8 cellular contexts compared by ENCODE assay signal in the genomic region with DNA sequence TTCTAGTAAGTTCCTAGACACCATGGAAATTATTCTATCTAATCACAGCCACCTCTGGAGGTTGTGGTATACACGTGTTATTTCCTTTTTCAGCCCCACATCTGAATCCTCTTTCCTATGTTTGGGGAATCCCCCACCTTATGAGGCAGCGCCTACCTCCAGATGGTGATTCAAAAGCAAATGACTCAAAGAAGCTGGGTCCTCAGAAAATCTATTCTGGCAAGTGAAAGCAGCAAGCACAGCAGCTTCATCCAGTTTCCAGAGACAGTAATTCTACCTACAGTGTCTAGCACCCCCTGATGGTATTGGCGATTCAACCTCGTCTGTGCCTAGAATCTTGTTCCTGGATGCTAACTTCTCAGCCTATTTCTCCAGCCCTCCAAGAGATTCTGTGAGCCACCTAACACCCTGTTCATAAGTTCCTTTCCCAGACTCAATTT. TPM values are rescaled to one million over a fixed set of nuclear protein-coding genes. Genes with fewer than 3 reads are reported as not detected.
A peak's percentile ranks its signal among the peaks of the same experiment; 100 is the strongest.
DNase-seq lines count a peak whose midpoint lies in the region; ATAC-seq and TF ChIP-seq lines count a peak whose summit lies in the region.

No MANE protein-coding gene starts in this region.

- peak overlapping the region in 4 of 8 donors; percentile 26 to 42 (median 32) for H3K4me3 Mint-ChIP-seq in CD4-positive, alpha-beta memory T cell
- H3K4me3 Mint-ChIP-seq in activated naive CD8-positive, alpha-beta T cell = peak overlapping the region; percentile 55
- no peak overlapping the region for H3K4me3 Mint-ChIP-seq in glutamatergic neuron (ENCODE audit: unreplicated experiment)

- H3K27ac Mint-ChIP-seq in CD4-positive, alpha-beta memory T cell = peak overlapping the region in 6 of 7 donors; percentile 24 to 72 (median 52)
- H3K27ac Mint-ChIP-seq in activated naive CD8-positive, alpha-beta T cell = peak overlapping the region; percentile 92
- no peak overlapping the region for H3K27ac Mint-ChIP-seq in glutamatergic neuron (ENCODE audit: unreplicated experiment)

- H3K27ac ChIP-seq in CD4-positive, alpha-beta memory T cell (ENCODE audit: low read depth, low read length) = no peak overlapping the region
- no peak overlapping the region for H3K27ac ChIP-seq in RWPE2 (ENCODE audit: poor library complexity, severe bottlenecking)

- peak; percentile 41 to 78 (median 51) for DNase-seq in CD4-positive, alpha-beta memory T cell
- DNase-seq in RWPE2 (ENCODE audit: low spot score) = no peak
- DNase-seq in iPS-NIHi11 (ENCODE audit: low spot score) = peak; percentile 65
- peak; percentile 64 for DNase-seq in stimulated activated CD4-positive, alpha-beta T cell treated with anti-CD3 and anti-CD28 coated beads, Interleukin-2, amount 100 ng/mL, for 4 hours (ENCODE audit: low read depth)
- no peak for DNase-seq in glutamatergic neuron

- H3K4me3 ChIP-seq in CD4-positive, alpha-beta memory T cell (ENCODE audit: low read length in 2 of 2) = no peak overlapping the region
- no peak overlapping the region for H3K4me3 ChIP-seq in RWPE2 (ENCODE audit: severe bottlenecking)

- peak; percentile 30 for TF ChIP-seq CTCF in RWPE2 (IDR thresholded peaks at IDR 0.05; ENCODE audit: poor library complexity, severe bottlenecking)
- no peak for TF ChIP-seq CTCF in glutamatergic neuron (IDR thresholded peaks at IDR 0.05; ENCODE audit: partially characterized antibody, unreplicated experiment)

- no peaks in the 10 kb centered on the region for H3K36me3 ChIP-seq in CD4-positive, alpha-beta memory T cell (ENCODE audit: insufficient read depth, low read length)
- H3K36me3 ChIP-seq in RWPE2 (ENCODE audit: low read depth) = no peaks in the 10 kb centered on the region

- intact Hi-C loops in CD4-positive, alpha-beta memory T cell (cut with micrococcal nuclease) = loop anchor here (5.0 kb wide), 1 partner anchor 112 kb away; no protein-coding TSS in a partner anchor

- H3K9me3 ChIP-seq in CD4-positive, alpha-beta memory T cell (ENCODE audit: control insufficient read depth in 1 of 2, low read length in 2 of 2) = no peaks in the 10 kb centered on the region
- H3K9me3 ChIP-seq in RWPE2 (ENCODE audit: severe bottlenecking) = no peaks in the 10 kb centered on the region

- no peaks in the 10 kb centered on the region for H3K27me3 Mint-ChIP-seq in CD4-positive, alpha-beta memory T cell
- no peaks in the 10 kb centered on the region for H3K27me3 Mint-ChIP-seq in activated naive CD8-positive, alpha-beta T cell
- peaks cover 2% of the 10 kb centered on the region for H3K27me3 Mint-ChIP-seq in glutamatergic neuron (ENCODE audit: unreplicated experiment)

- no peaks in the 10 kb centered on the region for H3K27me3 ChIP-seq in CD4-positive, alpha-beta memory T cell (ENCODE audit: insufficient read depth, low read length)
- H3K27me3 ChIP-seq in RWPE2 (ENCODE audit: insufficient read depth, poor library complexity, severe bottlenecking) = no peaks in the 10 kb centered on the region

- H3K4me1 ChIP-seq in CD4-positive, alpha-beta memory T cell (ENCODE audit: insufficient read depth, low read length) = peaks cover 13% of the 10 kb centered on the region
- H3K4me1 ChIP-seq in RWPE2 (ENCODE audit: insufficient read depth, poor library complexity, severe bottlenecking) = peaks cover 4% of the 10 kb centered on the region

- no peaks in the 10 kb centered on the region for H3K9me3 Mint-ChIP-seq in CD4-positive, alpha-beta memory T cell
- no peaks in the 10 kb centered on the region for H3K9me3 Mint-ChIP-seq in activated naive CD8-positive, alpha-beta T cell (ENCODE audit: low read depth)
- H3K9me3 Mint-ChIP-seq in glutamatergic neuron (ENCODE audit: unreplicated experiment) = no peaks in the 10 kb centered on the region

- H3K4me1 Mint-ChIP-seq in CD4-positive, alpha-beta memory T cell = peaks cover 14 to 21% (median 15%) of the 10 kb centered on the region in 4 donors
- peaks cover 36% of the 10 kb centered on the region for H3K4me1 Mint-ChIP-seq in activated naive CD8-positive, alpha-beta T cell (ENCODE audit: low read depth)
- peaks cover 6% of the 10 kb centered on the region for H3K4me1 Mint-ChIP-seq in glutamatergic neuron (ENCODE audit: low read depth, unreplicated experiment)

- POLR2A ChIA-PET in CD4-positive, alpha-beta memory T cell (lab: Charles Lee; ENCODE audit: partially characterized antibody) = interaction anchor here (1.0 kb wide), 1 partner anchor 114 kb away, joined by 3 read pairs; no protein-coding TSS in a partner anchor

- H3K36me3 Mint-ChIP-seq in CD4-positive, alpha-beta memory T cell = peaks cover 2 to 14% of the 10 kb centered on the region in 2 donors
- H3K36me3 Mint-ChIP-seq in activated naive CD8-positive, alpha-beta T cell = peaks cover 16% of the 10 kb centered on the region
- H3K36me3 Mint-ChIP-seq in glutamatergic neuron (ENCODE audit: unreplicated experiment) = no peaks in the 10 kb centered on the region

- CTCF ChIA-PET in CD4-positive, alpha-beta memory T cell (lab: Charles Lee; ENCODE audit: partially characterized antibody) = interaction anchor here (0.6 to 0.8 kb wide), 2 partner anchors 9 to 42 kb away, joined by 3 read pairs; no protein-coding TSS in a partner anchor

- ATAC-seq in GM19023 (IDR thresholded peaks at IDR 0.05; ENCODE audit: unreplicated experiment) (peak; percentile 91), HG03108 (IDR thresholded peaks at IDR 0.05; ENCODE audit: unreplicated experiment) (peak; percentile 88), RWPE2 (ENCODE audit: low read depth) (peak; percentile 77)

RNA-seq across cellular contexts. Expression of gene STRBP, which starts 43.0 kb away (rescaled TPM):
- total RNA-seq in CD4-positive, alpha-beta memory T cell = 10 to 100 TPM; 21.1 to 23.8 TPM
- polyA plus RNA-seq in CD4-positive, alpha-beta memory T cell = 10 to 100 TPM; 17.5 to 21.5 TPM
- total RNA-seq in glutamatergic neuron (ENCODE audit: unreplicated experiment) = 111 TPM

Comparison
In these comparisons a context has a peak if more than half of its experiments do, and no peak if none do; other contexts are left out.
1. DNase-seq: peak in CD4-positive, alpha-beta memory T cell (5 of 5), iPS-NIHi11 (single experiment) and stimulated activated CD4-positive, alpha-beta T cell treated with anti-CD3 and anti-CD28 coated beads, Interleukin-2, amount 100 ng/mL, for 4 hours (single experiment); none in RWPE2 (single experiment) and glutamatergic neuron (single experiment).
2. Peak in every context shown above with its lines, with median percentiles within 50 percentile points of each other: ATAC-seq.